18 cellular contexts compared by ENCODE assay signal in the genomic region with DNA sequence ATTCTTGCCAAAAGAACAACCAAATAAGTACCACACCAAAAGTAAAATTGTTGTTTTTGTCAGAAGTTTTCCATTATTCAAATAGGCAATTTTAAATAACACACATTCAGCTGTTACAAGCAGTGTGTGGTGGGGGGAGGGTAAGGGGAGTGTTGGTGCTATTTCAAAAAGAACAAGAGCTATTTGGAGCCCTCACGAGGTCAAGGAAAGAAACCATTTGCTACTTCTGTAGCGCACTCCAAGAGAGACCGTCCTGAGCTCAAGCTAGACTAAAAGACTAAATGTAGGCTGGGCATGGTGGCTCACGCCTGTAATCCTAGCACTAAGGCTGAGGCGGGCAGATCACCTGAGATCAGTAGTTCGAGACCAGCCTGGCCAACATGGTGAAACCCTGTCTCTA.
"Had no signal": no experiment of that assay in that cellular context is flagged by ENCODE, and none has a peak within 500 bp of the region (broad histone marks: within the 10 kb centered on the region; RNA-seq: fewer than 3 reads in every experiment).

No MANE protein-coding gene starts in this region.

- ATAC-seq: activated naive CD8-positive, alpha-beta T cell treated with anti-CD3 and anti-CD28 coated beads, Interleukin-2, amount 50 U/mL, for 24 hours; activated T-helper 17 cell treated with anti-CD3 and anti-CD28 coated beads, Interleukin-2, amount 50 U/mL, for 72 hours; lower lobe of right lung; stimulated activated effector memory CD8-positive, alpha-beta T cell treated with anti-CD3 and anti-CD28 coated beads, Interleukin-12 subunit alpha, Interleukin-12 subunit beta, amount 100 ng/mL, for 72 hours; T-cell had no signal

- H3K4me3 ChIP-seq: lower lobe of right lung, neural progenitor cell, sigmoid colon had no signal

- DNase-seq: activated CD4-positive, alpha-beta T cell treated with anti-CD3 and anti-CD28 coated beads, Interleukin-2, amount 50 U/mL, for 4 hours; activated CD4-positive, CD25-positive, alpha-beta regulatory T cell treated with anti-CD3 and anti-CD28 coated beads, Interleukin-2, amount 50 U/mL, for 72 hours; activated naive CD4-positive, alpha-beta T cell treated with anti-CD3 and anti-CD28 coated beads for 36 hours; activated naive CD8-positive, alpha-beta T cell treated with anti-CD3 and anti-CD28 coated beads, Interleukin-2, amount 50 U/mL, for 24 hours; foreskin fibroblast; glutamatergic neuron; immature natural killer cell; lower lobe of right lung; midbrain; naive B cell; sigmoid colon; stimulated activated CD4-positive, alpha-beta T cell treated with anti-CD3 and anti-CD28 coated beads, Interleukin-12 subunit alpha, Interleukin-12 subunit beta, amount 100 ng/mL, for 4 hours; stimulated activated CD4-positive, alpha-beta T cell treated with anti-CD3 and anti-CD28 coated beads, Interleukin-2, amount 100 ng/mL, for 24 hours; T-cell; T-helper 9 cell had no signal
